ENCODE assay signal across 8 cellular contexts in the genomic region with DNA sequence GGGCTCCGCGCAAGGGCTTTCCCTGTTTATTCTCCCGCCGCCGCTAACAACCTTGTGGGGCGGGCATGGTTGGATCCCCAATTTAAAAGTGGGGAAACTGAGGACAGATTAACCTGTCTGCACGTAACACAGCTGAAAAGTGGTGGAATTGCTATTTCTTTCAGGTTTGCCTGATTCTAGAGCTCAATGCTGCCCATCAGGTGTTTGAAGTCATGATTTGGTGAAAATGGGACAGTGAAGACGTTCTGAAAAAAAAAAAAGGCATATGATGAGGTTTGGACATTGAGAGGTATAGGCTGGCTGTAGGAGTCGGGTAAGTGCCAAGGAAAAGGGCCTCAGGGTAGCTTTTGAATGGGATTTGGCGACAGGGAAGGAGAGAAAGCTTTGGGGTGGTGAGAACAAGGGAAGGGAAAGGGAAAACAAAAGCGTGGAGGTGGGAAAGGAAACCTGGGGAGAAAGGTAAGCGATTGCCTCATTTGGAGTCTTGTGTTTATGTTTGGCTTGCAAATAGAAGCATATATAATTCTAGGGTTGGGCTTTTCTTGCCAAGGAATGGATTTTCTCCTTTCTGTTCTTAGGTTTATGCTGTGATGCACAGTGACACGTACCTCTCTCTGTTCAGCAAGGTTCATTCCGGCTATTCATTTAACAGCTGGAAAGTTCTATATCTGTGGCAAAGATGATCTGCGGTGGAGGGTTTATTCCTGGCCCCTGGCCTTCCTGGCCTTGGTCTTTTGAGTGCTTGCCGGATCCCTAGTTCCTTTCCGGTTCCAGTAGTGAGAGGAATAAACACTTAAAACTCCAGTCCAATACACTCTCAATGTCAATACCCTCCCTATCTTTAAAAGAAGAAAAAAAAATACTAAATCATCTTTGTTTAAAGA. TPM values are rescaled to one million over a fixed set of nuclear protein-coding genes. Genes with fewer than 3 reads are reported as not detected.
DNase-seq lines count a peak whose midpoint lies in the region; ATAC-seq, FAIRE-seq and TF ChIP-seq lines count a peak whose summit lies in the region.

No MANE protein-coding gene starts in this region.

- no peaks in the 10 kb centered on the region for H3K9me1 ChIP-seq in K562 (ENCODE audit: control insufficient read depth, insufficient read depth, low read length)

- no peak overlapping the region for H2BK120ac ChIP-seq in mesendoderm (ENCODE audit: low read depth, low read length)

- no peak overlapping the region for H3K4ac ChIP-seq in mesendoderm (ENCODE audit: low read depth, low read length)

- no peak overlapping the region for H4K8ac ChIP-seq in mesendoderm (ENCODE audit: low read depth, low read length)

- H3K4me2 ChIP-seq in K562 (ENCODE audit: insufficient read depth, low read length) (peak overlapping the region; percentile 93), mesendoderm (ENCODE audit: low read length) (peak overlapping the region; percentile 93)

- WGBS in K562 (ENCODE audit: insufficient coverage, low coverage, missing lambda C conversion rate), result under 1% methylated on average over 17 of the region's 17 CpGs
- WGBS in mesendoderm (ENCODE audit: extremely low coverage, insufficient coverage, low lambda C conversion rate), result no CpG with 5 or more reads among the region's 17 CpGs

- TF ChIP-seq POLR2A in K562 (conservative IDR thresholded peaks at IDR 0.05), result no peak

- CTCF ChIA-PET in AG04450 (lab: Charles Lee), result interaction anchor here (0.6 to 1.6 kb wide), 3 partner anchors 10 to 152 kb away, joined by 3 to 5 read pairs (median 4); no protein-coding TSS in a partner anchor
- CTCF ChIA-PET in K562 (lab: Yijun Ruan, JAX; ENCODE audit: low intra/inter-chr PET ratio), result no interaction called here

- no peak overlapping the region for H4K5ac ChIP-seq in mesendoderm (ENCODE audit: low read length)

- no peak for DNase-seq in AG04450 (ENCODE audit: low read depth, low spot score)
- no peak for DNase-seq in HFF-Myc (ENCODE audit: extremely low read depth, low read depth)
- peak in 1 of 4 experiments; percentile 32 for DNase-seq in K562 (ENCODE audit: extremely low read depth in 1 of 4, low spot score in 3 of 4)
- peak; percentile 33 for DNase-seq in mesendoderm
- DNase-seq in hippocampal formation (lab: John Stamatoyannopoulos, UW), result no peak
- no peak for DNase-seq in AG08396 (ENCODE audit: low spot score)
- no peak for DNase-seq in nucleus accumbens (lab: John Stamatoyannopoulos, UW)

- H3K27me3 ChIP-seq in AG04450 (ENCODE audit: control insufficient read depth, insufficient read depth, low read length) (no peaks in the 10 kb centered on the region), K562 (ENCODE audit: control insufficient read depth in 2 of 2, insufficient read depth in 2 of 2, low read length in 2 of 2) (no peaks in the 10 kb centered on the region), mesendoderm (ENCODE audit: insufficient read depth, low read length, poor library complexity) (no peaks in the 10 kb centered on the region)

- intact Hi-C loops in K562 (cut with micrococcal nuclease), result loop anchor here (10.0 kb wide), 1 partner anchor 123 kb away; no protein-coding TSS in a partner anchor

- no peak for TF ChIP-seq EP300 in K562 (IDR thresholded peaks at IDR 0.05; ENCODE audit: low read length)

- FAIRE-seq in K562 (lab: Jason Lieb, UNC), result no peak

- H2BK15ac ChIP-seq in mesendoderm (replicated peaks; ENCODE audit: low read depth), result no peak overlapping the region

- H3K36me3 ChIP-seq in K562 (ENCODE audit: control insufficient read depth, insufficient read depth, low read length) (no peaks in the 10 kb centered on the region), mesendoderm (ENCODE audit: control insufficient read depth, insufficient read depth, low read length) (no peaks in the 10 kb centered on the region)

- peak overlapping the region; percentile 83 to 98 for H3K9ac ChIP-seq in K562 (ENCODE audit: insufficient read depth in 1 of 2, low read depth in 2 of 2, low read length in 2 of 2)
- H3K9ac ChIP-seq in mesendoderm (ENCODE audit: low read length), result peak overlapping the region; percentile 84

- POLR2A ChIA-PET in AG04450 (lab: Yijun Ruan, JAX) (interaction anchor here (1.0 kb wide), 1 partner anchor 149 kb away, joined by 3 read pairs; no protein-coding TSS in a partner anchor), K562 (lab: Yijun Ruan, JAX) (interaction anchor here (0.6 to 1.2 kb wide), 3 partner anchors 11 to 274 kb away, joined by 3 to 6 read pairs (median 4); a partner anchor contains a TSS)

- TF ChIP-seq CTCF in AG04450 (IDR thresholded peaks at IDR 0.05; ENCODE audit: low read depth, low read length), result no peak
- TF ChIP-seq CTCF in HFF-Myc (IDR thresholded peaks at IDR 0.05; ENCODE audit: low read depth, low read length, missing control alignments), result no peak
- no peak for TF ChIP-seq CTCF in K562 (IDR thresholded peaks at IDR 0.05 in 2 of 3, conservative IDR thresholded peaks at IDR 0.05 in 1 of 3; ENCODE audit: insufficient read depth in 2 of 3, low read depth in 1 of 3, low read length in 3 of 3)

- peak overlapping the region; percentile 34 for H3K18ac ChIP-seq in mesendoderm (ENCODE audit: low read length)

- peaks cover 3% of the 10 kb centered on the region; the same call in 1 of the 2 replicates for H4K20me1 ChIP-seq in K562 (replicated peaks; ENCODE audit: control insufficient read depth, insufficient read depth, low read length)

- H3K56ac ChIP-seq in mesendoderm (ENCODE audit: low read length), result peak overlapping the region; percentile 92

- H3K79me2 ChIP-seq in K562 (ENCODE audit: control insufficient read depth, insufficient read depth, low read length) (peaks cover 39% of the 10 kb centered on the region), mesendoderm (ENCODE audit: control insufficient read depth, insufficient read depth, low read length) (peaks cover 5% of the 10 kb centered on the region)

- TF ChIP-seq RAD21 in K562 (CRISPR knock-in tag; conservative IDR thresholded peaks at IDR 0.05 in 1 of 2, IDR thresholded peaks at IDR 0.05 in 1 of 2), result no peak

- H3K27ac ChIP-seq in AG04450 (ENCODE audit: low read depth, low read length), result no peak overlapping the region
- H3K27ac ChIP-seq in K562 (ENCODE audit: extremely low read depth, low read depth, low read length), result peak overlapping the region; percentile 69
- H3K27ac ChIP-seq in mesendoderm (ENCODE audit: low read depth, low read length), result peak overlapping the region; percentile 27

- BruUV-seq in K562 (replicated peaks; lab: Mats Ljungman, UMichigan), result TSS peak; percentile 63

- H3K79me1 ChIP-seq in mesendoderm (ENCODE audit: low read length), result no peaks in the 10 kb centered on the region

- peak overlapping the region; percentile 95 for H2AFZ ChIP-seq in K562 (ENCODE audit: low read depth, low read length)

- H3K4me1 ChIP-seq in K562 (replicated peaks in 1 of 2; ENCODE audit: control insufficient read depth in 2 of 2, insufficient read depth in 2 of 2, low read length in 2 of 2), result peaks cover 12 to 16% of the 10 kb centered on the region in 2 experiments; a peak in 4 of 5 replicates
- H3K4me1 ChIP-seq in mesendoderm (ENCODE audit: control insufficient read depth, low read depth, low read length), result peaks cover 9% of the 10 kb centered on the region

- H2AK5ac ChIP-seq in mesendoderm (ENCODE audit: low read length), result no peak overlapping the region

- no peak overlapping the region for H3K23ac ChIP-seq in mesendoderm (ENCODE audit: low read length)

- in situ Hi-C loops in K562 (cut with MboI), result no loop called here

- ATAC-seq in K562, result no peak
- no peak for ATAC-seq in HG03175 (IDR thresholded peaks at IDR 0.05; ENCODE audit: unreplicated experiment)

- H3K9me3 ChIP-seq in AG04450 (ENCODE audit: control insufficient read depth, insufficient read depth, low read length) (no peaks in the 10 kb centered on the region; the same call in 1 of the 2 replicates), K562 (replicated peaks; ENCODE audit: control insufficient read depth, insufficient read depth, low read depth, low read length) (no peaks in the 10 kb centered on the region)

- H2BK5ac ChIP-seq in mesendoderm (ENCODE audit: low read length), result no peak overlapping the region

- H3K4me3 ChIP-seq in AG04450 (ENCODE audit: low read depth, low read length) (peak overlapping the region; percentile 85), HFF-Myc (replicated peaks; ENCODE audit: low read depth, low read length) (peak overlapping the region; percentile 81), K562 (peak overlapping the region; percentile 73), mesendoderm (ENCODE audit: low read length) (peak overlapping the region; percentile 78)

TF ChIP-seq in K562, 482 proteins besides CTCF, POLR2A, EP300 and RAD21 (continues in another document):
- 0 out of 4 replicates have a peak, but pooled peaks of 1 of the 2 experiments have one; percentile 30 for TF ChIP-seq HDAC1 (IDR thresholded peaks at IDR 0.05)
- TF ChIP-seq EHMT2 (IDR thresholded peaks at IDR 0.05), result 0 out of 2 replicates have a peak, but pooled peaks have one; percentile 32

RNA-seq across cellular contexts. Expression of a gene that starts 2.4 kb away (rescaled TPM):
- polyA plus RNA-seq in AG04450 (2011; rRNA removed), result 23.9 and 26.8 TPM in 2 replicates
- polyA minus RNA-seq in AG04450 (2011; rRNA and poly(A)+ RNA removed), result 29.7 and 32.5 TPM in 2 replicates
- total RNA-seq in K562 (2011; cell fraction: chromatin; rRNA removed; ENCODE audit: low replicate concordance), result 20.8 and 31.2 TPM in 2 replicates
- total RNA-seq in K562 (2011; cell fraction: nucleolus; rRNA removed), result 19.7 and 25.0 TPM in 2 replicates
- 29.2 and 44.9 TPM in 2 replicates for total RNA-seq in K562 (2011; cell fraction: nucleoplasm; rRNA removed)
- 12.8 and 13.3 TPM in 2 replicates for total RNA-seq in K562 (2014; rRNA removed)
- total RNA-seq in K562 (2014; rRNA removed; fragmentation: Illumina TruSeq; extraction: Trizol), result 13.8 and 15.4 TPM in 2 replicates
- total RNA-seq in K562 (2015; rRNA removed; fragmentation: Illumina TruSeq; extraction: Trizol), result 17.6 and 21.8 TPM in 2 replicates
- total RNA-seq in K562 (2021), result 25.7 and 26.8 TPM in 2 replicates
- polyA plus RNA-seq in K562 (2011; rRNA removed), result 20.4 and 25.6 TPM in 2 replicates
- polyA plus RNA-seq in K562 (2011; cell fraction: cytosol; rRNA removed), result 15.5 and 16.3 TPM in 2 replicates
- polyA plus RNA-seq in K562 (2011; cell fraction: nucleus; rRNA removed), result 77.9 and 90.8 TPM in 2 replicates
- polyA plus RNA-seq in K562 (2012), result 18.2 and 24.6 TPM in 2 replicates
- 11.3 and 14.8 TPM in 2 replicates for polyA plus RNA-seq in K562 (2014; fragmentation: Illumina TruSeq; extraction: Trizol)
- polyA plus RNA-seq in K562 (2014; fragmentation: Nextera tagmentation; extraction: Ambion mirVana), result 10 to 100 TPM in 1 of 2 experiments, 1 to 10 TPM in 1; 7.2 to 12.6 TPM
- 16.7 TPM in 2 replicates for polyA plus RNA-seq in K562 (2014; rRNA removed)
- polyA minus RNA-seq in K562 (2011; rRNA and poly(A)+ RNA removed), result 15.1 and 23.5 TPM in 2 replicates
- polyA minus RNA-seq in K562 (2011; cell fraction: cytosol; rRNA and poly(A)+ RNA removed), result 5.2 and 6.7 TPM in 2 replicates
- 22.5 and 32.1 TPM in 2 replicates for polyA minus RNA-seq in K562 (2011; cell fraction: nucleus; rRNA and poly(A)+ RNA removed)
- polyA plus RNA-seq in mesendoderm (2013, experiment 1 of 2), result 23.9 TPM
- polyA plus RNA-seq in mesendoderm (2013, experiment 2 of 2), result 22.4 TPM
